ENCODE assay signal across 7 cellular contexts in the genomic region with DNA sequence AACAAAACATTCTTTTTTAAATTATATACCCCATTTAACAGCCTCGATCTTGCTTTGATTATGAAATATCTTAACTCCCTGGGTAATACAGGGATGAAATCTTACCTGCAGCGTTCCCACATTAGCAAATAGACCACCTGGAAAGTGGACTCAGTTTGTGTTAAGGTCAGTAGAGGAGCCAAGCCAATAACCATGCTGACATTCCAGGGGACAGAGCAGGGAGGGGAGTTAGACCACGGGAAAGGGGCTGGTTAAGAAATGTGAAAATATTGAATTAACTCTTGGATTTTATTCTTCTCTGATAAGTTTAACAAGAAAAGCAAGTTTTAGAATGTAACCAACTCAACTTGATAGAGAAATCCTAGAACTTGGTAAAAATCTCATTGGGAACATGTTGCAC.
"Had no signal": no experiment of that assay in that cellular context is flagged by ENCODE, and none has a peak within 500 bp of the region (broad histone marks: within the 10 kb centered on the region; RNA-seq: fewer than 3 reads in every experiment).

No MANE protein-coding gene starts in this region.

- DNase-seq: GOT3, H9, HCEC 1CT, KBM-7 had no signal

- H3K4me3 Mint-ChIP-seq: H9, IgD-negative memory B cell had no signal

- FAIRE-seq: H54, HTR-8/SVneo had no signal

- H3K27me3 Mint-ChIP-seq: IgD-negative memory B cell had no signal

- H3K4me1 Mint-ChIP-seq: IgD-negative memory B cell had no signal

- H3K9me3 Mint-ChIP-seq: H9 had no signal

- H3K36me3 Mint-ChIP-seq: IgD-negative memory B cell had no signal

- H3K27ac Mint-ChIP-seq: H9, IgD-negative memory B cell had no signal
